ENCODE assay signal across 1 cellular context in the genomic region with DNA sequence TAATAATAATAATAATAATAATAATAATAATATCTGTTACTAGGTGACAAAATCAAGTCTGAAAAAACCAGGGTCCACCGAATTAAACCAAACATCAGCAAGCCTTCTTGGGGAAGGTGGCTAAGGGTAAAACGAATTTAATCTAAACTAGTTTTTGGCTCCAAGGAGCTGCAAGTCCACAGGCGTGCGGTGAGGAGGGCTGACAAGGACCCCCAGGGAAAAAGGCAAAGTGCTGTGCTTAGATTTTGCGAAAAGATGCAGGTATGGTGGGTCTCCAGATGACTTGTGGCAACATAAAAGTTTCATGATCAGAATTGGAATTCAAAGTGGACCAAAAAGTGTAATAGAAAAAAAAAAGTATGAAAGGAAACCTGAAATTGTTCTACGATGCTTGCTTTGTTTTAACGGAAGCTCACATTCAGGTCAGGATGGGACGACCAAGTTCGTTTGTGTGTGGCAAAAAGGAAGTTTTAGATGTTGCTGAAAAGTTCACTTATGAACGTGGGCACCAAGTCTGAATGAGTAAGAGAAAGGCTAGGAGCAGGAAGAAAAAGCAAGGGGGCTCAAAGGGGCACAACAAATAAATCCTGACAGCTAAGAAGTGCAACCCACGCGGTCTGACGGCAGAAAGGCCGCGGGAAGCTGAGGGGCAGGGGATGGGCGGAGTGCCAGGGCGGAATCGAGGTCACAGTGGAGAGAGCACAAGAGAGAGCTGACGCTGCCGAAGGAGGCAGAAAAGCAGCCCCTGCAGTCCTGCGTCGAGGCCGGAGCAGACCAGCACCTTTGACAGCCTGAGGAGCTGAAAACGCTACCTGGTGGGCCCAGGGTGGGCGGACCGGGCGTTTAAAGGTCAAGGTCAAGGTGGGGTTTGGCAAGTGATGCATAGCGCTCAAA.
A peak's percentile ranks its signal among the peaks of the same experiment; 100 is the strongest.
TF ChIP-seq lines count a peak whose summit lies in the region.

No MANE protein-coding gene starts in this region.

TF ChIP-seq in HepG2, 621 proteins besides CTCF, POLR2A, EP300 and RAD21 (continues in another document):
- TF ChIP-seq ZBTB2 (CRISPR knock-in tag; IDR thresholded peaks at IDR 0.05; ENCODE audit: low read depth): no peak; the same call in 1 of the 2 replicates
- no peak for TF ChIP-seq DNMT3B (CRISPR knock-in tag; conservative IDR thresholded peaks at IDR 0.05)
- no peak for TF ChIP-seq SMARCC2 (IDR thresholded peaks at IDR 0.05)
- no peak for TF ChIP-seq ZNF3 (CRISPR knock-in tag; IDR thresholded peaks at IDR 0.05)
- no peak for TF ChIP-seq ZNF761 (CRISPR knock-in tag; conservative IDR thresholded peaks at IDR 0.05)
- no peak for TF ChIP-seq ZNF33B (CRISPR knock-in tag; IDR thresholded peaks at IDR 0.05)
- no peak for TF ChIP-seq ATM (IDR thresholded peaks at IDR 0.05; ENCODE audit: borderline replicate concordance)
- no peak for TF ChIP-seq PRDM15 (CRISPR knock-in tag; IDR thresholded peaks at IDR 0.05)
- no peak for TF ChIP-seq POLR2AphosphoS2 (IDR thresholded peaks at IDR 0.05; ENCODE audit: low read depth, low read length)
- no peak for TF ChIP-seq ZNF607 (CRISPR knock-in tag; IDR thresholded peaks at IDR 0.05; ENCODE audit: borderline replicate concordance)
- TF ChIP-seq ZFP41 (CRISPR knock-in tag; IDR thresholded peaks at IDR 0.05; ENCODE audit: borderline replicate concordance): no peak
- TF ChIP-seq ZNF619 (CRISPR knock-in tag; IDR thresholded peaks at IDR 0.05): no peak
- no peak for TF ChIP-seq ZKSCAN8 (CRISPR knock-in tag; IDR thresholded peaks at IDR 0.05; ENCODE audit: borderline replicate concordance)
- TF ChIP-seq, protein P1, sequence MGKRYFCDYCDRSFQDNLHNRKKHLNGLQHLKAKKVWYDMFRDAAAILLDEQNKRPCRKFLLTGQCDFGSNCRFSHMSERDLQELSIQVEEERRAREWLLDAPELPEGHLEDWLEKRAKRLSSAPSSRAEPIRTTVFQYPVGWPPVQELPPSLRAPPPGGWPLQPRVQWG (CRISPR knock-in tag; IDR thresholded peaks at IDR 0.05; ENCODE audit: borderline replicate concordance, low read depth): no peak
- TF ChIP-seq SRY (CRISPR knock-in tag; IDR thresholded peaks at IDR 0.05): no peak
- TF ChIP-seq, protein P2, sequence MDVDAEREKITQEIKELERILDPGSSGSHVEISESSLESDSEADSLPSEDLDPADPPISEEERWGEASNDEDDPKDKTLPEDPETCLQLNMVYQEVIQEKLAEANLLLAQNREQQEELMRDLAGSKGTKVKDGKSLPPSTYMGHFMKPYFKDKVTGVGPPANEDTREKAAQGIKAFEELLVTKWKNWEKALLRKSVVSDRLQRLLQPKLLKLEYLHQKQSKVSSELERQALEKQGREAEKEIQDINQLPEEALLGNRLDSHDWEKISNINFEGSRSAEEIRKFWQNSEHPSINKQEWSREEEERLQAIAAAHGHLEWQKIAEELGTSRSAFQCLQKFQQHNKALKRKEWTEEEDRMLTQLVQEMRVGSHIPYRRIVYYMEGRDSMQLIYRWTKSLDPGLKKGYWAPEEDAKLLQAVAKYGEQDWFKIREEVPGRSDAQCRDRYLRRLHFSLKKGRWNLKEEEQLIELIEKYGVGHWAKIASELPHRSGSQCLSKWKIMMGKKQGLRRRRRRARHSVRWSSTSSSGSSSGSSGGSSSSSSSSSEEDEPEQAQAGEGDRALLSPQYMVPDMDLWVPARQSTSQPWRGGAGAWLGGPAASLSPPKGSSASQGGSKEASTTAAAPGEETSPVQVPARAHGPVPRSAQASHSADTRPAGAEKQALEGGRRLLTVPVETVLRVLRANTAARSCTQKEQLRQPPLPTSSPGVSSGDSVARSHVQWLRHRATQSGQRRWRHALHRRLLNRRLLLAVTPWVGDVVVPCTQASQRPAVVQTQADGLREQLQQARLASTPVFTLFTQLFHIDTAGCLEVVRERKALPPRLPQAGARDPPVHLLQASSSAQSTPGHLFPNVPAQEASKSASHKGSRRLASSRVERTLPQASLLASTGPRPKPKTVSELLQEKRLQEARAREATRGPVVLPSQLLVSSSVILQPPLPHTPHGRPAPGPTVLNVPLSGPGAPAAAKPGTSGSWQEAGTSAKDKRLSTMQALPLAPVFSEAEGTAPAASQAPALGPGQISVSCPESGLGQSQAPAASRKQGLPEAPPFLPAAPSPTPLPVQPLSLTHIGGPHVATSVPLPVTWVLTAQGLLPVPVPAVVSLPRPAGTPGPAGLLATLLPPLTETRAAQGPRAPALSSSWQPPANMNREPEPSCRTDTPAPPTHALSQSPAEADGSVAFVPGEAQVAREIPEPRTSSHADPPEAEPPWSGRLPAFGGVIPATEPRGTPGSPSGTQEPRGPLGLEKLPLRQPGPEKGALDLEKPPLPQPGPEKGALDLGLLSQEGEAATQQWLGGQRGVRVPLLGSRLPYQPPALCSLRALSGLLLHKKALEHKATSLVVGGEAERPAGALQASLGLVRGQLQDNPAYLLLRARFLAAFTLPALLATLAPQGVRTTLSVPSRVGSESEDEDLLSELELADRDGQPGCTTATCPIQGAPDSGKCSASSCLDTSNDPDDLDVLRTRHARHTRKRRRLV (CRISPR knock-in tag; IDR thresholded peaks at IDR 0.05): no peak
- TF ChIP-seq REL (CRISPR knock-in tag; conservative IDR thresholded peaks at IDR 0.05): 0 out of 2 replicates have a peak, but pooled peaks have one; percentile 19
- TF ChIP-seq, protein P3, sequence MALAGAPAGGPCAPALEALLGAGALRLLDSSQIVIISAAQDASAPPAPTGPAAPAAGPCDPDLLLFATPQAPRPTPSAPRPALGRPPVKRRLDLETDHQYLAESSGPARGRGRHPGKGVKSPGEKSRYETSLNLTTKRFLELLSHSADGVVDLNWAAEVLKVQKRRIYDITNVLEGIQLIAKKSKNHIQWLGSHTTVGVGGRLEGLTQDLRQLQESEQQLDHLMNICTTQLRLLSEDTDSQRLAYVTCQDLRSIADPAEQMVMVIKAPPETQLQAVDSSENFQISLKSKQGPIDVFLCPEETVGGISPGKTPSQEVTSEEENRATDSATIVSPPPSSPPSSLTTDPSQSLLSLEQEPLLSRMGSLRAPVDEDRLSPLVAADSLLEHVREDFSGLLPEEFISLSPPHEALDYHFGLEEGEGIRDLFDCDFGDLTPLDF (CRISPR knock-in tag; IDR thresholded peaks at IDR 0.05): no peak
- TF ChIP-seq RARG (CRISPR knock-in tag; IDR thresholded peaks at IDR 0.05; ENCODE audit: low read depth): no peak
- TF ChIP-seq PHB2 (IDR thresholded peaks at IDR 0.05; ENCODE audit: partially characterized antibody): no peak
- no peak for TF ChIP-seq DNMT1 (CRISPR knock-in tag; IDR thresholded peaks at IDR 0.05)
- TF ChIP-seq BRCA1 (CRISPR knock-in tag; IDR thresholded peaks at IDR 0.05): no peak
- TF ChIP-seq HDAC6 (IDR thresholded peaks at IDR 0.05; ENCODE audit: low read depth, low read length): no peak
- TF ChIP-seq, protein P4, sequence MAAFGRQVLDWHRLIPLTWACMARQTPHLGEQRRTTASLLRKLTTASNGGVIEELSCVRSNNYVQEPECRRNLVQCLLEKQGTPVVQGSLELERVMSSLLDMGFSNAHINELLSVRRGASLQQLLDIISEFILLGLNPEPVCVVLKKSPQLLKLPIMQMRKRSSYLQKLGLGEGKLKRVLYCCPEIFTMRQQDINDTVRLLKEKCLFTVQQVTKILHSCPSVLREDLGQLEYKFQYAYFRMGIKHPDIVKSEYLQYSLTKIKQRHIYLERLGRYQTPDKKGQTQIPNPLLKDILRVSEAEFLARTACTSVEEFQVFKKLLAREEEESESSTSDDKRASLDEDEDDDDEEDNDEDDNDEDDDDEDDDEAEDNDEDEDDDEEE (CRISPR knock-in tag; IDR thresholded peaks at IDR 0.05): no peak
- no peak for TF ChIP-seq ZBTB7A (CRISPR knock-in tag; IDR thresholded peaks at IDR 0.05)
- no peak for TF ChIP-seq ZNF891 (CRISPR knock-in tag; IDR thresholded peaks at IDR 0.05)
- no peak for TF ChIP-seq ZNF7 (CRISPR knock-in tag; IDR thresholded peaks at IDR 0.05)
- TF ChIP-seq ZNF383 (CRISPR knock-in tag; IDR thresholded peaks at IDR 0.05; ENCODE audit: borderline replicate concordance): no peak
- TF ChIP-seq ZNF460 (CRISPR knock-in tag; IDR thresholded peaks at IDR 0.05; ENCODE audit: borderline replicate concordance): no peak
- no peak for TF ChIP-seq PHF5A (CRISPR knock-in tag; IDR thresholded peaks at IDR 0.05; ENCODE audit: low read depth, unreplicated experiment)
- TF ChIP-seq ELK4 (CRISPR knock-in tag; IDR thresholded peaks at IDR 0.05; ENCODE audit: borderline replicate concordance): no peak
- TF ChIP-seq GLI4 (CRISPR knock-in tag; IDR thresholded peaks at IDR 0.05; ENCODE audit: borderline replicate concordance): no peak
- no peak for TF ChIP-seq ZBTB38 (CRISPR knock-in tag; IDR thresholded peaks at IDR 0.05)
